8 cellular contexts compared by ENCODE assay signal in genomic region chr16:67014641-67015315, GRCh38. TPM values are rescaled to one million over a fixed set of nuclear protein-coding genes. Genes with fewer than 3 reads are reported as not detected.
DNase-seq lines count a peak whose midpoint lies in the region; ATAC-seq and TF ChIP-seq lines count a peak whose summit lies in the region.

No MANE protein-coding gene starts in this region.

- DNase-seq in NCI-H748 (lab: John Stamatoyannopoulos, UW; ENCODE audit: unreplicated experiment) (peak; percentile 3), NCI-H748 treated with DMSO at 0.1 percent for 48 hours (lab: John Stamatoyannopoulos, UW) (no peak), immature natural killer cell (no peak), cerebellar cortex (ENCODE audit: low spot score) (no peak), transverse colon (no peak)
- no peak for DNase-seq in activated CD8-positive, alpha-beta T cell treated with anti-CD3 and anti-CD28 coated beads for 36 hours
- no peak for DNase-seq in stimulated activated naive B cell treated with anti-CD40 and anti-IgM and Interleukin-4, amounts not matched to agents 10 μg/mL and 1 μg/mL and 100 μg/mL, for 72 hours

- no peak for TF ChIP-seq POLR2A in transverse colon (IDR thresholded peaks at IDR 0.05)

- no peak for TF ChIP-seq CTCF in activated CD8-positive, alpha-beta T cell treated with anti-CD3 and anti-CD28 coated beads for 36 hours (IDR thresholded peaks at IDR 0.05)
- TF ChIP-seq CTCF in transverse colon (IDR thresholded peaks at IDR 0.05): no peak

- peaks cover 29% of the 10 kb centered on the region for H3K27me3 ChIP-seq in transverse colon

- H3K4me3 ChIP-seq in transverse colon: peak overlapping the region in 1 of 4 donors; percentile 52

- peak overlapping the region; percentile 83 for H3K4me3 Mint-ChIP-seq in activated CD8-positive, alpha-beta T cell treated with anti-CD3 and anti-CD28 coated beads for 36 hours
- peak overlapping the region in 3 of 5 donors; percentile 69 to 79 (median 75) for H3K4me3 Mint-ChIP-seq in immature natural killer cell
- peak overlapping the region; percentile 83 to 84 for H3K4me3 Mint-ChIP-seq in stimulated activated naive B cell treated with anti-CD40 and anti-IgM and Interleukin-4, amounts not matched to agents 10 μg/mL and 1 μg/mL and 100 μg/mL, for 72 hours

- no peaks in the 10 kb centered on the region for H3K9me3 Mint-ChIP-seq in activated CD8-positive, alpha-beta T cell treated with anti-CD3 and anti-CD28 coated beads for 36 hours
- H3K9me3 Mint-ChIP-seq in immature natural killer cell: no peaks in the 10 kb centered on the region
- H3K9me3 Mint-ChIP-seq in stimulated activated naive B cell treated with anti-CD40 and anti-IgM and Interleukin-4, amounts not matched to agents 10 μg/mL and 1 μg/mL and 100 μg/mL, for 72 hours: no peaks in the 10 kb centered on the region

- peak overlapping the region in 1 of 4 donors; percentile 5 for H3K27ac ChIP-seq in transverse colon

- H3K27ac Mint-ChIP-seq in activated CD8-positive, alpha-beta T cell treated with anti-CD3 and anti-CD28 coated beads for 36 hours: peak overlapping the region; percentile 90
- no peak overlapping the region for H3K27ac Mint-ChIP-seq in immature natural killer cell
- no peak overlapping the region for H3K27ac Mint-ChIP-seq in stimulated activated naive B cell treated with anti-CD40 and anti-IgM and Interleukin-4, amounts not matched to agents 10 μg/mL and 1 μg/mL and 100 μg/mL, for 72 hours

- in situ Hi-C loops in transverse colon (cut with MboI; ENCODE audit: low pct_ligation_motif_present in 1 of 4, low pct_unique_long_range_greater_than_20kb in 1 of 4, low sequenced_read_pairs in 3 of 4): loop anchor here in 1 of 4 donors (10.0 kb wide), 1 partner anchor 140 kb away; the partner anchor contains the start of genes B3GNT9, FBXL8 and TRADD

- no peaks in the 10 kb centered on the region for H3K9me3 ChIP-seq in transverse colon

- no peaks in the 10 kb centered on the region for H3K36me3 ChIP-seq in transverse colon

- H3K4me1 Mint-ChIP-seq in activated CD8-positive, alpha-beta T cell treated with anti-CD3 and anti-CD28 coated beads for 36 hours (ENCODE audit: low read depth): peaks cover 18% of the 10 kb centered on the region
- peaks cover 0 to 2% of the 10 kb centered on the region in 2 donors for H3K4me1 Mint-ChIP-seq in immature natural killer cell
- H3K4me1 Mint-ChIP-seq in stimulated activated naive B cell treated with anti-CD40 and anti-IgM and Interleukin-4, amounts not matched to agents 10 μg/mL and 1 μg/mL and 100 μg/mL, for 72 hours: peaks cover 16 to 17% of the 10 kb centered on the region in 2 donors

- H3K27me3 Mint-ChIP-seq in activated CD8-positive, alpha-beta T cell treated with anti-CD3 and anti-CD28 coated beads for 36 hours: no peaks in the 10 kb centered on the region
- peaks cover 2 to 6% (median 5%) of the 10 kb centered on the region in 3 donors for H3K27me3 Mint-ChIP-seq in immature natural killer cell (ENCODE audit: low read depth in 3 of 3)
- peaks cover 4 to 14% of the 10 kb centered on the region in 2 donors for H3K27me3 Mint-ChIP-seq in stimulated activated naive B cell treated with anti-CD40 and anti-IgM and Interleukin-4, amounts not matched to agents 10 μg/mL and 1 μg/mL and 100 μg/mL, for 72 hours

- POLR2A ChIA-PET in activated CD8-positive, alpha-beta T cell treated with anti-CD3 and anti-CD28 coated beads for 36 hours (lab: Charles Lee): interaction anchor here (0.7 to 5.0 kb wide), 11 partner anchors 10 to 95 kb away, joined by 3 to 52 read pairs (median 5); partner anchors contain the start of genes CBFB and PHAF1

- no peak for TF ChIP-seq EP300 in transverse colon (IDR thresholded peaks at IDR 0.05; ENCODE audit: low read depth)

- no peak for ATAC-seq in activated CD8-positive, alpha-beta T cell treated with anti-CD3 and anti-CD28 coated beads for 36 hours
- no peak for ATAC-seq in stimulated activated naive B cell treated with anti-CD40 and anti-IgM and Interleukin-4, amounts not matched to agents 10 μg/mL and 1 μg/mL and 100 μg/mL, for 72 hours (replicated peaks)
- ATAC-seq in HG03521 (IDR thresholded peaks at IDR 0.05; ENCODE audit: unreplicated experiment): no peak

- CTCF ChIA-PET in activated CD8-positive, alpha-beta T cell treated with anti-CD3 and anti-CD28 coated beads for 36 hours (lab: Charles Lee): interaction anchor here (0.7 to 8.7 kb wide), 14 partner anchors 14 to 169 kb away, joined by 3 to 127 read pairs (median 10); partner anchors contain the start of genes CBFB, CES3, FBXL8 and MATCAP1

- 56 to 71% methylated on average over 3 to 6 of the region's 6 CpGs for WGBS in transverse colon (ENCODE audit: low coverage in 1 of 2), 2 donors

- peaks cover 4 to 17% (median 13%) of the 10 kb centered on the region in 4 donors for H3K4me1 ChIP-seq in transverse colon

- H3K36me3 Mint-ChIP-seq in activated CD8-positive, alpha-beta T cell treated with anti-CD3 and anti-CD28 coated beads for 36 hours (ENCODE audit: low read depth): peaks cover 6% of the 10 kb centered on the region
- peaks cover 0 to 4% (median 0%) of the 10 kb centered on the region in 3 donors for H3K36me3 Mint-ChIP-seq in immature natural killer cell
- H3K36me3 Mint-ChIP-seq in stimulated activated naive B cell treated with anti-CD40 and anti-IgM and Interleukin-4, amounts not matched to agents 10 μg/mL and 1 μg/mL and 100 μg/mL, for 72 hours: no peaks in the 10 kb centered on the region

- intact Hi-C loops in activated CD8-positive, alpha-beta T cell treated with anti-CD3 and anti-CD28 coated beads for 36 hours (cut with micrococcal nuclease): loop anchor here (5.0 kb wide), 3 partner anchors 32 to 143 kb away; partner anchors contain the start of genes FBXL8 and TRADD
- intact Hi-C loops in transverse colon (cut with DNase I; ENCODE audit: low total_unique reads): no loop called here

RNA-seq across cellular contexts. Expression of gene CBFB, which starts 14.2 kb away (rescaled TPM):
- total RNA-seq in activated CD8-positive, alpha-beta T cell treated with anti-CD3 and anti-CD28 coated beads for 36 hours: 100 to 1,000 TPM; 111 to 114 TPM
- 100 to 1,000 TPM in 1 of 3 donors, 10 to 100 TPM in 2; 93.5 to 118 (median 95.2) TPM for polyA plus RNA-seq in immature natural killer cell
- 100 to 1,000 TPM in 1 of 4 donors, 10 to 100 TPM in 3; 19.7 to 106 (median 33.1) TPM for total RNA-seq in transverse colon

RNA-seq across cellular contexts. Expression of gene CES4A, which starts 26.4 kb away (rescaled TPM):
- 1 to 10 TPM; 4.5 to 5.9 TPM for total RNA-seq in activated CD8-positive, alpha-beta T cell treated with anti-CD3 and anti-CD28 coated beads for 36 hours
- polyA plus RNA-seq in immature natural killer cell: 1 to 10 TPM in 1 of 3 donors, under 1 TPM in 1, not detected in 1; 0.98 to 1.6 TPM
- total RNA-seq in transverse colon: 10 to 100 TPM in 3 of 4 donors, 1 to 10 TPM in 1; 9.7 to 24.7 (median 15.7) TPM

RNA-seq across cellular contexts. Expression of gene CES3, which starts 53.7 kb away (rescaled TPM):
- total RNA-seq in activated CD8-positive, alpha-beta T cell treated with anti-CD3 and anti-CD28 coated beads for 36 hours: 1 to 10 TPM; 2.1 to 2.9 TPM
- polyA plus RNA-seq in immature natural killer cell: not detected
- total RNA-seq in transverse colon: 100 to 1,000 TPM; 247 to 616 (median 291) TPM

Comparison
In these comparisons a context has a peak if more than half of its experiments do, and no peak if none do; other contexts are left out.
1. RNA of gene CES3, which starts 53.7 kb away (total RNA-seq): 247 to 616 TPM in transverse colon; 2.1 to 2.9 TPM in activated CD8-positive, alpha-beta T cell treated with anti-CD3 and anti-CD28 coated beads for 36 hours; every median in the first group is over 10 times any median in the second.
2. Peak in every context shown above with its lines, with median percentiles within 50 percentile points of each other: H3K4me3 Mint-ChIP-seq.